Comparison of ENCODE assay signal across 14 cellular contexts in the genomic region with DNA sequence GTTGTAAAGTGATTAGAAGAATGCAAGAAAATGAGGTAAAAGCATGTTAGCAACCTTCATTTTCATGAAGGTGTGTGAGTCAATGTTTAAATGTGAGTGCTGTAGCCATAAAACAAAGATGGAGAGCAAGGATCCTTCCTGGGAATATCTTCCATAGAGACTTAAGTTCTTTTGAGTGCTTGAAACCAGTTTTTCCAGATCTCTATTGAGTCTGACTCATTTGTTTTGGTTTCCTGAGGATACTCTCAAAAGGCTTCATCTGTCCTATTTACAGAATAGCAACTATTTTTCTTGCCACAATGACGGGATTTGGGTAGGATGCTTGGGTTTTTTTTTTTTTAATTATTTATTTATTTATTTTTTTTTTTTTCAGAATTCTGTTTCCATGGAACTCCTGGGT. TPM values are rescaled to one million over a fixed set of nuclear protein-coding genes. Genes with fewer than 3 reads are reported as not detected.
DNase-seq lines count a peak whose midpoint lies in the region; ATAC-seq and TF ChIP-seq lines count a peak whose summit lies in the region.
"Had no signal": no experiment of that assay in that cellular context is flagged by ENCODE, and none has a peak within 500 bp of the region (broad histone marks: within the 10 kb centered on the region; RNA-seq: fewer than 3 reads in every experiment).

No MANE protein-coding gene starts in this region.

- no peak overlapping the region for H3K27ac ChIP-seq in BLaER1 treated with 17β-estradiol and CSF1 and Interleukin-3, amounts not matched to agents 10 nM and 100 nM
- H3K27ac ChIP-seq: adrenal gland, lower lobe of right lung, vagina had no signal

- peaks cover 15 to 47% (median 29%) of the 10 kb centered on the region in 11 experiments for H3K9me3 ChIP-seq in BLaER1 treated with 17β-estradiol and CSF1 and Interleukin-3, amounts not matched to agents 10 nM and 100 nM (replicated peaks in 1 of 11)
- H3K9me3 ChIP-seq in BE2C = no peaks in the 10 kb centered on the region
- H3K9me3 ChIP-seq: adrenal gland, lower lobe of right lung, vagina had no signal

- H3K4me1 ChIP-seq in BLaER1 treated with 17β-estradiol and CSF1 and Interleukin-3, amounts not matched to agents 10 nM and 100 nM = peaks cover 36 to 59% (median 46%) of the 10 kb centered on the region in 10 experiments
- H3K4me1 ChIP-seq in BE2C = no peaks in the 10 kb centered on the region

- H3K27me3 ChIP-seq in BLaER1 treated with 17β-estradiol and CSF1 and Interleukin-3, amounts not matched to agents 10 nM and 100 nM = peaks cover 0 to 19% (median 0%) of the 10 kb centered on the region in 11 experiments; a peak in 2 of 22 replicates
- H3K27me3 ChIP-seq in BE2C = no peaks in the 10 kb centered on the region
- H3K27me3 ChIP-seq: adrenal gland, vagina had no signal

- H3K36me3 ChIP-seq in BLaER1 treated with 17β-estradiol and CSF1 and Interleukin-3, amounts not matched to agents 10 nM and 100 nM = peaks cover 9 to 31% (median 22%) of the 10 kb centered on the region in 11 experiments
- H3K36me3 ChIP-seq in BE2C = no peaks in the 10 kb centered on the region
- H3K36me3 ChIP-seq: adrenal gland, lower lobe of right lung, vagina had no signal

- H3K4me2 ChIP-seq in BLaER1 treated with 17β-estradiol and CSF1 and Interleukin-3, amounts not matched to agents 10 nM and 100 nM = peak overlapping the region; percentile 28 to 72 (median 65); a peak in 21 of 22 replicates

- no peak overlapping the region for H3K9ac ChIP-seq in BLaER1 treated with 17β-estradiol and CSF1 and Interleukin-3, amounts not matched to agents 10 nM and 100 nM

- no peak overlapping the region for H3K4me3 ChIP-seq in BLaER1 treated with 17β-estradiol and CSF1 and Interleukin-3, amounts not matched to agents 10 nM and 100 nM
- no peak overlapping the region for H3K4me3 ChIP-seq in BE2C (ENCODE audit: low read depth, low read length)
- H3K4me3 ChIP-seq: adrenal gland, K562, lower lobe of right lung, vagina had no signal

- ATAC-seq in GM21723 (IDR thresholded peaks at IDR 0.05; ENCODE audit: unreplicated experiment) = no peak
- ATAC-seq: K562 had no signal

- no peaks in the 10 kb centered on the region; a peak in 1 of 22 replicates for H4K20me1 ChIP-seq in BLaER1 treated with 17β-estradiol and CSF1 and Interleukin-3, amounts not matched to agents 10 nM and 100 nM

- in situ Hi-C loops in T47D (cut with HindIII; ENCODE audit: low pct_unique_long_range_greater_than_20kb, low sequenced_read_pairs) = no loop called here

- DNase-seq in HT1080 (ENCODE audit: low read depth) (peak; percentile 15), T47D (ENCODE audit: low read depth in 1 of 2, low spot score in 1 of 2) (peak; percentile 9 to 74), kidney tubule cell (ENCODE audit: low spot score) (peak; percentile 55), NOMO-1 (lab: John Stamatoyannopoulos, UW; ENCODE audit: unreplicated experiment in 2 of 2) (no peak), BE2C (no peak), RPMI8226 (no peak)
- DNase-seq: adrenal gland, erythroblast, lower lobe of right lung, NCI-H526 had no signal

- no peak for TF ChIP-seq CTCF in BE2C (IDR thresholded peaks at IDR 0.05; ENCODE audit: low read depth, low read length)

RNA-seq across cellular contexts. Expression of gene ASB1, which starts 45.9 kb away (rescaled TPM):
- total RNA-seq in HT1080 (2014; rRNA removed; shearing (Covaris generic)) = 49.9 and 56.6 TPM in 2 replicates
- polyA plus RNA-seq in HT1080 (2015; cell fraction: cytosol; rRNA removed) = 57.8 and 61.7 TPM in 2 replicates
- polyA plus RNA-seq in HT1080 (2015; cell fraction: nucleus; rRNA removed) = 98.2 and 121 TPM in 2 replicates
- 39.2 TPM for polyA plus RNA-seq in BE2C (2012; ENCODE audit: insufficient read depth, insufficient read length, low read depth)

Comparison
In these comparisons a context has a peak if more than half of its experiments do, and no peak if none do; other contexts are left out.
1. DNase-seq: peak in HT1080 (single experiment), T47D (2 of 2) and kidney tubule cell (single experiment); none in NOMO-1 (0 of 2), BE2C (single experiment) and RPMI8226 (single experiment).